20 cellular contexts compared by ENCODE assay signal in the genomic region with DNA sequence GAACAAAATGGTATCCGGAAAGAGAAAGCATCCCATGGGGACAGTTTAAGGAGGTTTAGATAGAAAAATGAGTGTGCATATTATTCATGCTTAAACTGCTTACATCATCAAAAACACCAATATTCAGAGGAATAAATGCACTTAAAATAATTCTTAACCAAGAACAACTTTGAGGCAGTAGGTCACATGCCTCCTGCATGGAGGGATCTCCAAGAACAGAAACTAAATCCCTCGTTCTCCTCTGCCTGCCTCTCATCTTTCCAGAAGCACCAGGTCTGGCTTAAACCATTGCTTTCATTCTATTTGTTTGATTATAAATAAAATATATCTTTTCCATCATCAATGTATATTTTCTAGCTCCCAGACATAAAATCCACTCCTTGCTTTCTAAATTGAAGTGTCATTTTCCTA.
"Had no signal": no experiment of that assay in that cellular context is flagged by ENCODE, and none has a peak within 500 bp of the region (broad histone marks: within the 10 kb centered on the region; RNA-seq: fewer than 3 reads in every experiment).

No MANE protein-coding gene starts in this region.

- H3K9me3 Mint-ChIP-seq: endodermal cell, memory B cell, mesothelial cell of epicardium, natural killer cell, type B pancreatic cell had no signal

- H3K27me3 ChIP-seq: colonic mucosa, heart right ventricle, right atrium auricular region, stomach, thyroid gland had no signal

- H3K9me3 ChIP-seq: colonic mucosa, heart right ventricle, left ventricle myocardium inferior, lower lobe of right lung, right atrium auricular region, stomach, thyroid gland had no signal

- H3K36me3 Mint-ChIP-seq: memory B cell, mesothelial cell of epicardium, natural killer cell, type B pancreatic cell had no signal

- ATAC-seq: heart right ventricle, left cardiac atrium had no signal

- H3K27ac ChIP-seq: colonic mucosa, heart right ventricle, left ventricle myocardium inferior, lower lobe of right lung, right atrium auricular region, stomach, thyroid gland had no signal

- H3K4me1 ChIP-seq: colonic mucosa, lower lobe of right lung, right atrium auricular region, stomach, thyroid gland had no signal

- H3K4me3 ChIP-seq: colonic mucosa, heart right ventricle, left ventricle myocardium inferior, lower lobe of right lung, right atrium auricular region, stomach, thyroid gland had no signal

- H3K4me1 Mint-ChIP-seq: memory B cell, mesothelial cell of epicardium, natural killer cell had no signal

- H3K27ac Mint-ChIP-seq: endodermal cell, memory B cell, mesothelial cell of epicardium, natural killer cell, type B pancreatic cell had no signal

- FAIRE-seq: small intestine, urothelium cell line had no signal

- H3K4me3 Mint-ChIP-seq: endodermal cell, memory B cell, mesothelial cell of epicardium, natural killer cell, neural crest cell, type B pancreatic cell had no signal

- DNase-seq: colonic mucosa; effector CD4-positive, alpha-beta T cell; endodermal cell; heart right ventricle; left cardiac atrium; left ventricle myocardium inferior; lower lobe of right lung; natural killer cell; posterior cingulate gyrus; small intestine; stimulated activated CD4-positive, alpha-beta T cell treated with anti-CD3 and anti-CD28 coated beads, Interleukin-12 subunit alpha, Interleukin-12 subunit beta, amount 100 ng/mL, for 4 hours; stimulated activated naive CD4-positive, alpha-beta T cell; stomach; thyroid gland had no signal

- H3K36me3 ChIP-seq: colonic mucosa, heart right ventricle, left ventricle myocardium inferior, lower lobe of right lung, right atrium auricular region, stomach, thyroid gland had no signal
